In the genomic region with DNA sequence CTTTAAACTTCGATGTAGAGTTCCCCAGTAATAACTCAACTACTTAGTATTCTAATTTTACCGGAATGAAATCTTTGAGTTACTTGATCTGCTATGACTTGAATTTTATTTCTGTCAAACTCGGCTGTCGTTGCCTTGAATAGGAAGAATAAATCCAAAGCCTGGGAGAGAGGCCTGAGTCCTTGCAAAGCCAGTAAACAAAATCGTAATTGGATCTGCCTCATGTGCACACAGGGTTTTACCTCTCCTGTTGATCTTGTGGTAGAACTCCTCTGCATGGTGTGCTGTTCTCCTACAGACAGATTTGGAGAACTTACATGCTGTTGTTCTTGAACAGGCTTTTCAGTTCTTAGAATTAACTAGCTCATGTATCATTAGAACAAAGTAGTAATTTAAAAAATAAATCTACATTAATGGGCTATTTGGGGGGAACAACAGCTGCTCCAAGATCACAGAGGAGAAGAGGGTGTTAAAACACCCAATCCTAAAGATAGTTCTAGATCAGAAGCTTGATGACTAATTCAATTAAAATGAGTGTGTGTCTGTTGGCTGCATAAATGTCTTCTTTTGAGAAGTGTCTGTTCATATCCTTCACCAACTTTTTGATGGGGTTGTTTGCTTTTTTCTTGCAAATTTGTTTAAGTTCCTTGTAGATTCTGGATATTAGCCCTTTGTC, we compare ENCODE assay signal across 21 cellular contexts. TPM values are rescaled to one million over a fixed set of nuclear protein-coding genes. Genes with fewer than 3 reads are reported as not detected.
DNase-seq lines count a peak whose midpoint lies in the region; ATAC-seq and TF ChIP-seq lines count a peak whose summit lies in the region.
"Had no signal": no experiment of that assay in that cellular context is flagged by ENCODE, and none has a peak within 500 bp of the region (broad histone marks: within the 10 kb centered on the region; RNA-seq: fewer than 3 reads in every experiment).

No MANE protein-coding gene starts in this region.

- no peaks in the 10 kb centered on the region for H3K36me3 Mint-ChIP-seq in nephron (ENCODE audit: low read depth)

- TF ChIP-seq CTCF in AG10803 (conservative IDR thresholded peaks at IDR 0.05; ENCODE audit: low read length) (no peak), nephron (IDR thresholded peaks at IDR 0.05; ENCODE audit: unreplicated experiment in 3 of 3) (no peak)

- H3K9me3 ChIP-seq in SJCRH30 (replicated peaks), result no peaks in the 10 kb centered on the region

- 0 out of 2 replicates have a peak overlapping the region, but pooled peaks have one; percentile 6 for H3K27ac ChIP-seq in SJCRH30
- H3K27ac ChIP-seq: KMS-11 had no signal

- DNase-seq in AG10803 (ENCODE audit: low read depth) (peak; percentile 11), GM03348 (ENCODE audit: low spot score) (peak; percentile 23), SJCRH30 (peak; percentile 16 to 53), amniotic stem cell (lab: John Stamatoyannopoulos, UW) (no peak), NK-92 (lab: John Stamatoyannopoulos, UW; ENCODE audit: unreplicated experiment) (no peak)
- DNase-seq: ACHN, COR-L47, DMS 273 treated with DMSO at 0.1 percent for 48 hours, GF-D8, NCI-H1417 treated with DMSO at 0.1 percent for 48 hours, NCI-H1930, NCI-H510A, NCI-H774, T-helper 17 cell had no signal

- peak overlapping the region in 2 of 3 experiments; percentile 75 to 96 for H3K4me3 Mint-ChIP-seq in nephron
- H3K4me3 Mint-ChIP-seq: B cell, T-helper 17 cell had no signal

- no peaks in the 10 kb centered on the region for H3K27me3 ChIP-seq in SJCRH30

- peaks cover 13% of the 10 kb centered on the region for H3K9me3 Mint-ChIP-seq in nephron

- peaks cover 24% of the 10 kb centered on the region for H3K4me1 ChIP-seq in SJCRH30

- ATAC-seq in GM19467 (IDR thresholded peaks at IDR 0.05; ENCODE audit: unreplicated experiment), result no peak
- ATAC-seq: GM12878, T-helper 17 cell had no signal

- H3K36me3 ChIP-seq in SJCRH30, result no peaks in the 10 kb centered on the region

- H3K4me1 Mint-ChIP-seq in nephron, result peaks cover 9% of the 10 kb centered on the region

- peak overlapping the region in 2 of 3 experiments; percentile 16 to 26 for H3K27ac Mint-ChIP-seq in nephron
- H3K27ac Mint-ChIP-seq: B cell, T-helper 17 cell had no signal

- H3K27me3 Mint-ChIP-seq in nephron (ENCODE audit: low read depth), result peaks cover 3% of the 10 kb centered on the region

- no peak overlapping the region for H3K4me3 ChIP-seq in AG10803 (ENCODE audit: low read length)
- no peak overlapping the region for H3K4me3 ChIP-seq in SJCRH30
- H3K4me3 ChIP-seq: GM12878 had no signal

RNA-seq across cellular contexts. Expression of gene HSPB3, which starts 28.9 kb away (rescaled TPM):
- total RNA-seq in SJCRH30 (2014; rRNA removed; shearing (Covaris generic)), result 0.51 and 0.86 TPM in 2 replicates
- total RNA-seq: B cell, Daoy, GM12878, HT-29, T-helper 17 cell had no signal

RNA-seq across cellular contexts. Expression of gene SNX18, which starts 33.2 kb away (rescaled TPM):
- total RNA-seq in SJCRH30 (2014; rRNA removed; shearing (Covaris generic)), result 8.4 and 9.3 TPM in 2 replicates

Comparison
In these comparisons a context has a peak if more than half of its experiments do, and no peak if none do; other contexts are left out.
1. DNase-seq: peak in AG10803 (single experiment), GM03348 (single experiment) and SJCRH30 (2 of 2); none in amniotic stem cell (single experiment) and NK-92 (single experiment).